ENCODE assay signal across 4 cellular contexts in genomic region chr7:137445268-137445667, GRCh38.
"Had no signal": no experiment of that assay in that cellular context is flagged by ENCODE, and none has a peak within 500 bp of the region (broad histone marks: within the 10 kb centered on the region; RNA-seq: fewer than 3 reads in every experiment).

No MANE protein-coding gene starts in this region.

- ATAC-seq: HepG2, K562 had no signal

- H3K4me3 ChIP-seq: K562 had no signal

- H3K27ac ChIP-seq: HL-60 had no signal

- DNase-seq: IMR-90 had no signal
